ENCODE assay signal across 29 cellular contexts in genomic region chr6:10507298-10507697, GRCh38.
"Had no signal": no experiment of that assay in that cellular context is flagged by ENCODE, and none has a peak within 500 bp of the region (broad histone marks: within the 10 kb centered on the region; RNA-seq: fewer than 3 reads in every experiment).

No MANE protein-coding gene starts in this region.

- H3K36me3 Mint-ChIP-seq: immature natural killer cell, naive B cell, type B pancreatic cell had no signal

- ATAC-seq: left colon, left lung, lower lobe of right lung, pancreas, right cardiac atrium had no signal

- H3K27ac Mint-ChIP-seq: naive B cell; nephron; stimulated activated naive CD8-positive, alpha-beta T cell treated with anti-CD3 and anti-CD28 coated beads, Interleukin-15, Interleukin-2, amounts not matched to agents 100 ng/mL and 50 ng/mL, for 24 hours; type B pancreatic cell had no signal

- FAIRE-seq: islet of Langerhans, kidney, pancreas had no signal

- H3K36me3 ChIP-seq: left lung, lower lobe of right lung, pancreas, prostate gland, sigmoid colon, suprapubic skin, thoracic aorta, tibial artery, uterus had no signal

- H3K4me1 ChIP-seq: left lung, lower lobe of right lung, suprapubic skin, tibial artery, uterus had no signal

- H3K9me3 Mint-ChIP-seq: immature natural killer cell; naive B cell; nephron; neural crest cell; stimulated activated naive CD8-positive, alpha-beta T cell treated with anti-CD3 and anti-CD28 coated beads, Interleukin-15, Interleukin-2, amounts not matched to agents 100 ng/mL and 50 ng/mL, for 24 hours; type B pancreatic cell had no signal

- DNase-seq: hypothalamus; immature natural killer cell; kidney; left colon; left lung; lower lobe of right lung; mammary epithelial cell; mesenchymal stem cell; naive B cell; nucleus accumbens; pancreas; posterior cingulate gyrus; retina; right cardiac atrium; sigmoid colon; stimulated activated CD4-positive, alpha-beta T cell treated with anti-CD3 and anti-CD28 coated beads, Interleukin-1b, Interleukin-23, amount 100 ng/mL, for 48 hours; stimulated activated CD4-positive, alpha-beta T cell treated with anti-CD3 and anti-CD28 coated beads, Interleukin-2, amount 100 ng/mL, for 48 hours; stimulated activated naive CD4-positive, alpha-beta T cell; tibial artery; uterus had no signal

- H3K27me3 ChIP-seq: left lung, pancreas, sigmoid colon, uterus had no signal

- H3K4me2 ChIP-seq: smooth muscle cell had no signal

- H3K27ac ChIP-seq: left lung, lower lobe of right lung, prostate gland, sigmoid colon, suprapubic skin, thoracic aorta, tibial artery, uterus had no signal

- H3K27me3 Mint-ChIP-seq: type B pancreatic cell had no signal

- H3K4me3 Mint-ChIP-seq: immature natural killer cell; naive B cell; nephron; neural crest cell; stimulated activated naive CD8-positive, alpha-beta T cell treated with anti-CD3 and anti-CD28 coated beads, Interleukin-15, Interleukin-2, amounts not matched to agents 100 ng/mL and 50 ng/mL, for 24 hours; type B pancreatic cell had no signal

- H3K4me3 ChIP-seq: left lung, lower lobe of right lung, pancreas, prostate gland, sigmoid colon, smooth muscle cell, suprapubic skin, thoracic aorta, tibial artery, uterus had no signal

- H3K9me3 ChIP-seq: left lung, lower lobe of right lung, pancreas, prostate gland, sigmoid colon, suprapubic skin, thoracic aorta, tibial artery, uterus had no signal
